In genomic region chr3:49903451-49904424, GRCh38 we compare ENCODE assay signal across 8 cellular contexts. TPM values are rescaled to one million over a fixed set of nuclear protein-coding genes. Genes with fewer than 3 reads are reported as not detected.
DNase-seq lines count a peak whose midpoint lies in the region; ATAC-seq and TF ChIP-seq lines count a peak whose summit lies in the region.

Gene MST1R (minus strand): TSS chr3:49903873. CDS start chr3:49903609, 264 bp downstream.

- peaks cover 5% of the 10 kb centered on the region for H3K4me1 Mint-ChIP-seq in type B pancreatic cell (ENCODE audit: unreplicated experiment)

- no peak within 1 kb of the TSS for H3K9ac ChIP-seq in parathyroid adenoma

- H3K4me3 ChIP-seq in fibroblast of pulmonary artery (replicated peaks; ENCODE audit: low read depth, low read length) (no peak within 1 kb of the TSS), parathyroid adenoma (ENCODE audit: low read depth, low read length) (no peak within 1 kb of the TSS)

- H3K4me2 ChIP-seq in parathyroid adenoma (ENCODE audit: low read length), result peak within 1 kb of the TSS; percentile 49

- H3K36me3 Mint-ChIP-seq in type B pancreatic cell, result no peaks in the 10 kb centered on the region

- no peaks in the 10 kb centered on the region for H3K9me3 Mint-ChIP-seq in type B pancreatic cell

- H3K4me1 ChIP-seq in parathyroid adenoma, result peaks cover 10% of the 10 kb centered on the region

- no peaks in the 10 kb centered on the region for H3K79me2 ChIP-seq in parathyroid adenoma

- H2AFZ ChIP-seq in parathyroid adenoma, result peak within 1 kb of the TSS; percentile 48

- H3K27me3 Mint-ChIP-seq in type B pancreatic cell, result no peaks in the 10 kb centered on the region

- no peaks in the 10 kb centered on the region for H3K36me3 ChIP-seq in parathyroid adenoma (ENCODE audit: control insufficient read depth, insufficient read depth, low read length)

- peak; percentile 58 for ATAC-seq in GM21717 (IDR thresholded peaks at IDR 0.05; ENCODE audit: unreplicated experiment)

- H3K27ac Mint-ChIP-seq in type B pancreatic cell, result peak within 1 kb of the TSS; percentile 65

- TF ChIP-seq CTCF in fibroblast of pulmonary artery (IDR thresholded peaks at IDR 0.05; ENCODE audit: low read length, missing control alignments) (no peak), parathyroid adenoma (IDR thresholded peaks at IDR 0.05) (no peak), type B pancreatic cell (conservative IDR thresholded peaks at IDR 0.05) (no peak)

- DNase-seq in CMK (ENCODE audit: low read depth) (peak; percentile 63), NCI-H510A treated with DMSO at 0.1 percent for 48 hours (lab: John Stamatoyannopoulos, UW) (peak; percentile 91), activated T-cell treated with anti-CD3 and anti-CD28 coated beads for 48 hours (ENCODE audit: low read depth) (peak; percentile 88), fibroblast of pulmonary artery (ENCODE audit: low read depth) (peak; percentile 25), type B pancreatic cell (ENCODE audit: extremely low spot score, unreplicated experiment) (peak; percentile 80), NCI-H2107 treated with DMSO at 0.1 percent for 48 hours (lab: John Stamatoyannopoulos, UW; ENCODE audit: unreplicated experiment) (no peak)

- no peak within 1 kb of the TSS for H3K27ac ChIP-seq in parathyroid adenoma

- H3K9me3 ChIP-seq in parathyroid adenoma (ENCODE audit: control insufficient read depth, low read length), result no peaks in the 10 kb centered on the region

- H3K27me3 ChIP-seq in parathyroid adenoma (ENCODE audit: control insufficient read depth, insufficient read depth, low read length), result no peaks in the 10 kb centered on the region

- peak within 1 kb of the TSS; percentile 65 for H3K4me3 Mint-ChIP-seq in type B pancreatic cell

RNA-seq across cellular contexts. Expression of gene MST1R, which starts in this region (rescaled TPM):
- 3.0 and 5.3 TPM in 2 replicates for total RNA-seq in type B pancreatic cell (ENCODE audit: low replicate concordance)
